In genomic region chr13:84088996-84089395, GRCh38 we compare ENCODE assay signal across 25 cellular contexts.
"Had no signal": no experiment of that assay in that cellular context is flagged by ENCODE, and none has a peak within 500 bp of the region (broad histone marks: within the 10 kb centered on the region; RNA-seq: fewer than 3 reads in every experiment).

No MANE protein-coding gene starts in this region.

- H3K9me3 ChIP-seq: gastrocnemius medialis, lower lobe of right lung had no signal

- H3K27me3 ChIP-seq: dorsolateral prefrontal cortex, esophagus squamous epithelium, gastrocnemius medialis, heart right ventricle, left lung had no signal

- H3K4me3 ChIP-seq: coronary artery, dorsolateral prefrontal cortex, esophagus squamous epithelium, gastrocnemius medialis, heart right ventricle, left lung, lower lobe of right lung, mucosa of descending colon had no signal

- ATAC-seq: esophagus mucosa, gastrocnemius medialis, heart right ventricle, left cardiac atrium, left lung, left ventricle myocardium superior, lower lobe of right lung, mucosa of descending colon had no signal

- FAIRE-seq: colon, endothelial cell of umbilical vein, islet of Langerhans, keratinocyte had no signal

- H3K36me3 ChIP-seq: esophagus squamous epithelium, gastrocnemius medialis, heart right ventricle, left lung, lower lobe of right lung had no signal

- DNase-seq: dermis blood vessel endothelial cell; dorsolateral prefrontal cortex; effector CD4-positive, alpha-beta T cell; effector memory CD4-positive, alpha-beta T cell; esophagus squamous epithelium; foreskin fibroblast; foreskin melanocyte; gastrocnemius medialis; glutamatergic neuron; head of caudate nucleus; heart right ventricle; hippocampal formation; left cardiac atrium; left lung; left ventricle myocardium superior; lower lobe of right lung; mesenchymal stem cell; mucosa of descending colon; naive B cell had no signal

- H3K4me1 ChIP-seq: esophagus squamous epithelium, gastrocnemius medialis, heart right ventricle, left lung, lower lobe of right lung had no signal

- H3K27ac ChIP-seq: coronary artery, dorsolateral prefrontal cortex, esophagus squamous epithelium, gastrocnemius medialis, heart right ventricle, left lung, lower lobe of right lung had no signal
